8 cellular contexts compared by ENCODE assay signal in genomic region chr2:26184086-26184485, GRCh38. TPM values are rescaled to one million over a fixed set of nuclear protein-coding genes. Genes with fewer than 3 reads are reported as not detected.
DNase-seq lines count a peak whose midpoint lies in the region; ATAC-seq and TF ChIP-seq lines count a peak whose summit lies in the region.

No MANE protein-coding gene starts in this region.

- TF ChIP-seq CTCF in Caco-2 (IDR thresholded peaks at IDR 0.05; ENCODE audit: insufficient read depth in 1 of 2, low read depth in 1 of 2, low read length in 1 of 2, severe bottlenecking in 1 of 2, unreplicated experiment in 1 of 2) = no peak
- no peak for TF ChIP-seq CTCF in activated CD8-positive, alpha-beta T cell treated with anti-CD3 and anti-CD28 coated beads for 36 hours (IDR thresholded peaks at IDR 0.05)
- no peak for TF ChIP-seq CTCF in hepatocyte (IDR thresholded peaks at IDR 0.05; ENCODE audit: poor library complexity)
- no peak for TF ChIP-seq CTCF in gastrocnemius medialis (IDR thresholded peaks at IDR 0.05 in 4 of 5, conservative IDR thresholded peaks at IDR 0.05 in 1 of 5)

- ATAC-seq in activated CD8-positive, alpha-beta T cell treated with anti-CD3 and anti-CD28 coated beads for 36 hours = no peak
- ATAC-seq in gastrocnemius medialis (no peak), HG03469 (IDR thresholded peaks at IDR 0.05; ENCODE audit: unreplicated experiment) (no peak), GM21381 (IDR thresholded peaks at IDR 0.05; ENCODE audit: unreplicated experiment) (no peak), GM19351 (IDR thresholded peaks at IDR 0.05; ENCODE audit: unreplicated experiment) (no peak)

- in situ Hi-C loops in gastrocnemius medialis (cut with MboI; ENCODE audit: low sequenced_read_pairs in 4 of 4) = loop anchor here in 1 of 4 donors (10.0 kb wide), 1 partner anchor 151 kb away; no protein-coding TSS in a partner anchor

- H3K27ac ChIP-seq in hepatocyte (no peak overlapping the region), gastrocnemius medialis (no peak overlapping the region)

- no peaks in the 10 kb centered on the region for H3K9me3 Mint-ChIP-seq in Caco-2 (ENCODE audit: unreplicated experiment)
- no peaks in the 10 kb centered on the region for H3K9me3 Mint-ChIP-seq in activated CD8-positive, alpha-beta T cell treated with anti-CD3 and anti-CD28 coated beads for 36 hours

- TF ChIP-seq POLR2A in gastrocnemius medialis (IDR thresholded peaks at IDR 0.05) = no peak

- H3K27me3 ChIP-seq in Caco-2 (replicated peaks; ENCODE audit: control insufficient read depth, insufficient read depth, low read length) = no peaks in the 10 kb centered on the region
- no peaks in the 10 kb centered on the region for H3K27me3 ChIP-seq in hepatocyte
- no peaks in the 10 kb centered on the region for H3K27me3 ChIP-seq in gastrocnemius medialis

- no peaks in the 10 kb centered on the region for H3K9me3 ChIP-seq in Caco-2
- no peaks in the 10 kb centered on the region for H3K9me3 ChIP-seq in hepatocyte (ENCODE audit: low read depth)
- no peaks in the 10 kb centered on the region for H3K9me3 ChIP-seq in gastrocnemius medialis

- H3K27ac Mint-ChIP-seq in Caco-2 (ENCODE audit: unreplicated experiment) = no peak overlapping the region
- no peak overlapping the region for H3K27ac Mint-ChIP-seq in activated CD8-positive, alpha-beta T cell treated with anti-CD3 and anti-CD28 coated beads for 36 hours

- H3K4me3 Mint-ChIP-seq in Caco-2 (ENCODE audit: unreplicated experiment) = peak overlapping the region; percentile 80
- H3K4me3 Mint-ChIP-seq in activated CD8-positive, alpha-beta T cell treated with anti-CD3 and anti-CD28 coated beads for 36 hours = peak overlapping the region; percentile 20

- 75% methylated on average over 27 of the region's 35 CpGs for WGBS in hepatocyte (ENCODE audit: low lambda C conversion rate, missing lambda C conversion rate)

- no peak for DNase-seq in Caco-2
- DNase-seq in activated CD8-positive, alpha-beta T cell treated with anti-CD3 and anti-CD28 coated beads for 36 hours = no peak
- no peak for DNase-seq in hepatocyte (ENCODE audit: low spot score)
- DNase-seq in gastrocnemius medialis = no peak
- no peak for DNase-seq in germinal center (ENCODE audit: low spot score)

- intact Hi-C loops in Caco-2 (cut with micrococcal nuclease; ENCODE audit: unreplicated experiment) (no loop called here), gastrocnemius medialis (cut with DNase I; ENCODE audit: low total_unique reads) (loop anchor here (2.0 to 5.0 kb wide), 2 partner anchors 147 to 307 kb away; partner anchors contain the start of gene ASXL2)
- intact Hi-C loops in activated CD8-positive, alpha-beta T cell treated with anti-CD3 and anti-CD28 coated beads for 36 hours (cut with micrococcal nuclease) = no loop called here

- H4K20me1 ChIP-seq in hepatocyte (ENCODE audit: insufficient read depth, poor library complexity, severe bottlenecking) = no peaks in the 10 kb centered on the region

- H3K4me1 Mint-ChIP-seq in Caco-2 (ENCODE audit: low read depth, unreplicated experiment) = no peaks in the 10 kb centered on the region
- peaks cover 13% of the 10 kb centered on the region for H3K4me1 Mint-ChIP-seq in activated CD8-positive, alpha-beta T cell treated with anti-CD3 and anti-CD28 coated beads for 36 hours (ENCODE audit: low read depth)

- H3K4me1 ChIP-seq in Caco-2 = peaks cover 7% of the 10 kb centered on the region
- peaks cover 10% of the 10 kb centered on the region for H3K4me1 ChIP-seq in hepatocyte (ENCODE audit: insufficient read depth)
- H3K4me1 ChIP-seq in gastrocnemius medialis = peaks cover 5% of the 10 kb centered on the region in 2 donors

- CTCF ChIA-PET in Caco-2 (lab: Charles Lee) = no interaction called here
- CTCF ChIA-PET in activated CD8-positive, alpha-beta T cell treated with anti-CD3 and anti-CD28 coated beads for 36 hours (lab: Charles Lee) = interaction anchor here (1.0 to 5.3 kb wide), 12 partner anchors 8 to 284 kb away, joined by 3 to 30 read pairs (median 5); partner anchors contain the start of genes HADHA and RAB10

- BruUV-seq in Caco-2 (replicated peaks; lab: Mats Ljungman, UMichigan) = no TSS peak

- peak overlapping the region; percentile 43 for H3K4me3 ChIP-seq in Caco-2 (ENCODE audit: low read depth, low read length)
- no peak overlapping the region for H3K4me3 ChIP-seq in hepatocyte
- H3K4me3 ChIP-seq in gastrocnemius medialis = peak overlapping the region in 3 of 4 donors; percentile 59 to 62 (median 59)

- POLR2A ChIA-PET in Caco-2 (lab: Charles Lee) = no interaction called here
- POLR2A ChIA-PET in activated CD8-positive, alpha-beta T cell treated with anti-CD3 and anti-CD28 coated beads for 36 hours (lab: Charles Lee) = interaction anchor here (1.2 to 2.1 kb wide), 4 partner anchors 8 to 151 kb away, joined by 3 to 8 read pairs (median 6); partner anchors contain the start of genes HADHA, HADHB and RAB10

- H3K79me2 ChIP-seq in hepatocyte = no peaks in the 10 kb centered on the region

- peaks cover 11% of the 10 kb centered on the region for H3K36me3 Mint-ChIP-seq in Caco-2 (ENCODE audit: insufficient read depth, unreplicated experiment)
- H3K36me3 Mint-ChIP-seq in activated CD8-positive, alpha-beta T cell treated with anti-CD3 and anti-CD28 coated beads for 36 hours (ENCODE audit: low read depth) = peaks cover 2% of the 10 kb centered on the region

- H2AFZ ChIP-seq in hepatocyte = no peak overlapping the region

- H3K27me3 Mint-ChIP-seq in Caco-2 (ENCODE audit: insufficient read depth, unreplicated experiment) = no peaks in the 10 kb centered on the region
- H3K27me3 Mint-ChIP-seq in activated CD8-positive, alpha-beta T cell treated with anti-CD3 and anti-CD28 coated beads for 36 hours = peaks cover 14% of the 10 kb centered on the region

- H3K4me2 ChIP-seq in hepatocyte = peak overlapping the region; percentile 93

- H3K36me3 ChIP-seq in Caco-2 (ENCODE audit: control insufficient read depth, insufficient read depth, low read length) = no peaks in the 10 kb centered on the region; the same call in 1 of the 2 replicates
- no peaks in the 10 kb centered on the region for H3K36me3 ChIP-seq in hepatocyte (replicated peaks; ENCODE audit: insufficient read depth, low read depth)
- H3K36me3 ChIP-seq in gastrocnemius medialis = no peaks in the 10 kb centered on the region

- no peaks in the 10 kb centered on the region for H3K9me2 ChIP-seq in hepatocyte (replicated peaks; ENCODE audit: insufficient read depth)

RNA-seq across cellular contexts. Expression of gene GAREM2, which starts 11.2 kb away (rescaled TPM):
- 15.6 and 23.6 TPM in 2 replicates for total RNA-seq in Caco-2 (2022)
- 1 to 10 TPM; 2.2 to 2.7 TPM for total RNA-seq in activated CD8-positive, alpha-beta T cell treated with anti-CD3 and anti-CD28 coated beads for 36 hours
- total RNA-seq in hepatocyte = 4.7 TPM in 2 replicates
- polyA plus RNA-seq in hepatocyte = 5.1 and 9.1 TPM in 2 replicates
- total RNA-seq in gastrocnemius medialis = 1 to 10 TPM in 2 of 4 donors, under 1 TPM in 2; 0.25 to 1.8 (median 0.74) TPM
